Comparison of ENCODE assay signal across 19 cellular contexts in the genomic region with DNA sequence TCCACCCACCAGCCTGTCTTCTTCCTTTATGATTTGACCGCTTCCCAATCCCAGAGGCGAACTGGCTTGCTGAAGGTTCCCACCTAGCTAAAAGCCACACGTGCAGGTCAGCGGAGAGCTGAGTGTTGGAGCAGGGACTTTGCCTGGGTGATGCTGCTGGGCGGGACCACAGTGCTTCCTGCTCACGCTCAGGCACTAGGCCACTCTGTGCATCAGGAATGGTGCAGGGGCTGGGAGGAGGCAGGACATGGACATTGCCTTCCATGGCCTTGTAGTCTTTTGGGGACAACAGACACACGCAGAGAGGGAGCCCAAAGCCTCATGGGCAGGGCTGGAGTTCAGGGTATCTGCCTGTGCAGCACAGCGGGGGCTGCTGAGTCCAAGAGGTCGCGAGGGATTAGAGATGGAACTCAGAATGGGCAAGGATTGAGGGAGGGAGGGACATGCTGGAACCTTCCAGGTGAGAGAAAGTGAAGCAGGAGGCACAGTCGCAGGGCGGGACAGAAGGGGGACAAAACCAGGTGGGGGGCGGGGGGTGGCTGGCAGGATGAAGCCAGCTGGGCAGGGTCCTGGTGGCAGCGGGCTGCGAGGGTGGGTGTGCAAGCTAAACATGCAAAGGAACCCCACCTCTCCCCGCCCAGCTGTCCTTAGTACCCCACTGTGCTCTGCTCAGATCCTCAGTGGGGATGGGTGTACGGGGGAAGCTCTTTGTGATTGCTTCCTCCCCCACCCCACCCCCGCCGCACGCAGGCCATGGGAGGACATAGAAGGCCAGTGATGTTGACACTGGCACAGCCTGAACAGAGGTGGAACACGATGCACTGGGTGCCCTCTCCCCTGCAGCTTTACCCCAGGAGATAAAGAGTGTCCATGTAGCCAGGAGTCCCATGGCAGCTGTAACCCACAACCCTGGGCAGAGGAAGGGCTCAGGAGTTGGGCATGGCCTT.
"Had no signal": no experiment of that assay in that cellular context is flagged by ENCODE, and none has a peak within 500 bp of the region (broad histone marks: within the 10 kb centered on the region; RNA-seq: fewer than 3 reads in every experiment).

No MANE protein-coding gene starts in this region.

- H3K27ac ChIP-seq: adrenal gland, breast epithelium, gastrocnemius medialis, stomach had no signal

- H3K9me3 ChIP-seq: adrenal gland, breast epithelium, gastrocnemius medialis, stomach had no signal

- DNase-seq: activated CD4-positive, alpha-beta T cell treated with anti-CD3 and anti-CD28 coated beads, Interleukin-2, amount 50 U/mL, for 4 hours; activated gamma-delta T cell; cerebellar nuclear complex; effector CD8-positive, alpha-beta T cell; gastrocnemius medialis; kidney; left ventricle myocardium superior; mesenchymal stem cell; naive thymus-derived CD4-positive, alpha-beta T cell; nucleus accumbens; retina; stimulated activated CD4-positive, alpha-beta T cell treated with anti-CD3 and anti-CD28 coated beads, Interleukin-2, amount 100 ng/mL, for 24 hours; stomach; T-helper 1 cell had no signal

- H3K27me3 ChIP-seq: adrenal gland, breast epithelium, gastrocnemius medialis had no signal

- H3K27ac Mint-ChIP-seq: activated naive CD4-positive, alpha-beta T cell treated with anti-CD3 and anti-CD28 coated beads, Interleukin-2, amount 50 U/mL, for 24 hours; naive thymus-derived CD4-positive, alpha-beta T cell; type B pancreatic cell had no signal

- H3K4me1 ChIP-seq: breast epithelium, gastrocnemius medialis had no signal

- H3K4me3 ChIP-seq: adrenal gland, breast epithelium, gastrocnemius medialis, stomach had no signal

- H3K4me1 Mint-ChIP-seq: activated naive CD4-positive, alpha-beta T cell treated with anti-CD3 and anti-CD28 coated beads, Interleukin-2, amount 50 U/mL, for 24 hours had no signal

- H3K36me3 ChIP-seq: adrenal gland, breast epithelium, gastrocnemius medialis, stomach had no signal

- H3K36me3 Mint-ChIP-seq: activated naive CD4-positive, alpha-beta T cell treated with anti-CD3 and anti-CD28 coated beads, Interleukin-2, amount 50 U/mL, for 24 hours; naive thymus-derived CD4-positive, alpha-beta T cell; type B pancreatic cell had no signal

- H3K4me3 Mint-ChIP-seq: activated naive CD4-positive, alpha-beta T cell treated with anti-CD3 and anti-CD28 coated beads, Interleukin-2, amount 50 U/mL, for 24 hours; naive thymus-derived CD4-positive, alpha-beta T cell; type B pancreatic cell had no signal

- ATAC-seq: esophagus mucosa; gastrocnemius medialis; left ventricle myocardium superior; naive thymus-derived CD4-positive, alpha-beta T cell had no signal

- H3K9me3 Mint-ChIP-seq: activated naive CD4-positive, alpha-beta T cell treated with anti-CD3 and anti-CD28 coated beads, Interleukin-2, amount 50 U/mL, for 24 hours; type B pancreatic cell had no signal
